15 cellular contexts compared by ENCODE assay signal in the genomic region with DNA sequence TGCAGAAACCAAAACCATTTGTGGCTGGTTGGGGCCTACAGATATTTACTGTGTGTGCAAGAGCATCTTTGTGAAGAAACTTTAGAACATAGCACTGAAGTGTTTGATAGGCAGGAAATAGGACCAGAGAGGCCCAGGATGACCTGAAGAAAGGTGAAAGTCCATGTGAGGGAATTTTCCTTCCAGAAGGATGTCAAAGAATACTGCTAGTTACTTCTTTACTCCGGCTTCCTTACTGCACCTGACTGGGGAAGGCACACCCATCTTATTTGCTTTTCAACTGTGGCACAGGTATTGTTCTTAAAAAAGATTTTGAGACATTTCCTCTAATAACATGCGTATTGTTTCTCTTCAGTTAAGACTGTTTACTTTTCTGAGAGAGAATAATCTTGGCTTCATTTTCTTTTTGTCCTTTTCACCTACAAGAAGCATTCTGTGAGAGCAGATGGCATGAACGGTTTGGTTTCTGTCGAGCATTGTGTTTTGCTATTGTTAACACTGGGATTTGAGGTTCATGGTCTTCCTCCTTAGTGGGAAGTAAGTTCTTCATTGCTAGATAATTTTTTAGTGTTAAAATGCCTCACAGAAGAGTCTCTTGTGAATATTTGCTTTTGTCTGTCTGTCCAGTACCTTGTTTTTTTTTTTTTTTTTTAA.
A peak's percentile ranks its signal among the peaks of the same experiment; 100 is the strongest.
DNase-seq lines count a peak whose midpoint lies in the region; ATAC-seq and TF ChIP-seq lines count a peak whose summit lies in the region.
"Had no signal": no experiment of that assay in that cellular context is flagged by ENCODE, and none has a peak within 500 bp of the region (broad histone marks: within the 10 kb centered on the region; RNA-seq: fewer than 3 reads in every experiment).

No MANE protein-coding gene starts in this region.

- H3K9me3 Mint-ChIP-seq in CD14-positive monocyte: no peaks in the 10 kb centered on the region
- no peaks in the 10 kb centered on the region for H3K9me3 Mint-ChIP-seq in CD4-positive, alpha-beta memory T cell
- H3K9me3 Mint-ChIP-seq in dendritic cell treated with granulocyte-macrophage colony-stimulating factor and Interleukin-4, amounts not matched to agents 40 ng/mL and 50 ng/mL, for 4 days: no peaks in the 10 kb centered on the region
- H3K9me3 Mint-ChIP-seq: CD4-positive, alpha-beta T cell; H9 had no signal

- H3K27ac Mint-ChIP-seq in CD14-positive monocyte: peak overlapping the region in 5 of 7 donors; percentile 48 to 80 (median 71)
- H3K27ac Mint-ChIP-seq in CD4-positive, alpha-beta memory T cell: peak overlapping the region in 5 of 7 donors; percentile 14 to 71 (median 67)
- H3K27ac Mint-ChIP-seq in dendritic cell treated with granulocyte-macrophage colony-stimulating factor and Interleukin-4, amounts not matched to agents 40 ng/mL and 50 ng/mL, for 4 days: peak overlapping the region; percentile 64
- H3K27ac Mint-ChIP-seq: B cell; CD4-positive, alpha-beta T cell; H9 had no signal

- peaks cover 56% of the 10 kb centered on the region for H3K4me1 Mint-ChIP-seq in CD14-positive monocyte
- peaks cover 56 to 88% (median 71%) of the 10 kb centered on the region in 4 donors for H3K4me1 Mint-ChIP-seq in CD4-positive, alpha-beta memory T cell
- H3K4me1 Mint-ChIP-seq in dendritic cell treated with granulocyte-macrophage colony-stimulating factor and Interleukin-4, amounts not matched to agents 40 ng/mL and 50 ng/mL, for 4 days (ENCODE audit: low read depth): peaks cover 71% of the 10 kb centered on the region

- peaks cover 10 to 26% of the 10 kb centered on the region in 2 donors for H3K36me3 Mint-ChIP-seq in CD14-positive monocyte
- H3K36me3 Mint-ChIP-seq in CD4-positive, alpha-beta memory T cell: peaks cover 0 to 8% of the 10 kb centered on the region in 2 donors
- H3K36me3 Mint-ChIP-seq in dendritic cell treated with granulocyte-macrophage colony-stimulating factor and Interleukin-4, amounts not matched to agents 40 ng/mL and 50 ng/mL, for 4 days (ENCODE audit: low read depth): peaks cover 30% of the 10 kb centered on the region

- H3K4me3 ChIP-seq in CD4-positive, alpha-beta memory T cell (ENCODE audit: low read length in 2 of 2): no peak overlapping the region
- no peak overlapping the region for H3K4me3 ChIP-seq in parathyroid adenoma (ENCODE audit: low read depth, low read length)

- no peaks in the 10 kb centered on the region for H3K27me3 Mint-ChIP-seq in CD14-positive monocyte (ENCODE audit: low read depth in 3 of 3)
- H3K27me3 Mint-ChIP-seq in CD4-positive, alpha-beta memory T cell: no peaks in the 10 kb centered on the region
- no peaks in the 10 kb centered on the region for H3K27me3 Mint-ChIP-seq in dendritic cell treated with granulocyte-macrophage colony-stimulating factor and Interleukin-4, amounts not matched to agents 40 ng/mL and 50 ng/mL, for 4 days
- H3K27me3 Mint-ChIP-seq: B cell; CD4-positive, alpha-beta T cell had no signal

- no peak for DNase-seq in CD14-positive monocyte (ENCODE audit: low spot score)
- no peak for DNase-seq in CD4-positive, alpha-beta memory T cell
- DNase-seq in foreskin melanocyte: no peak
- DNase-seq in activated naive CD4-positive, alpha-beta T cell (lab: John Stamatoyannopoulos, UW): no peak
- DNase-seq: CD4-positive, alpha-beta T cell; H9; IMR-90; Karpas-422; MM.1S; NCI-H2107; NK-92 treated with Interleukin-12 subunit alpha and Interleukin-12 subunit beta, amount 100 ng/mL, for 24 hours had no signal

- H3K36me3 ChIP-seq in CD4-positive, alpha-beta memory T cell (ENCODE audit: insufficient read depth, low read length): no peaks in the 10 kb centered on the region
- no peaks in the 10 kb centered on the region for H3K36me3 ChIP-seq in parathyroid adenoma (ENCODE audit: control insufficient read depth, insufficient read depth, low read length)

- H3K4me1 ChIP-seq in CD4-positive, alpha-beta memory T cell (ENCODE audit: insufficient read depth, low read length): peaks cover 39% of the 10 kb centered on the region
- H3K4me1 ChIP-seq in parathyroid adenoma: peaks cover 67% of the 10 kb centered on the region

- TF ChIP-seq CTCF in CD14-positive monocyte (IDR thresholded peaks at IDR 0.05) (no peak), parathyroid adenoma (IDR thresholded peaks at IDR 0.05) (no peak)

- no peaks in the 10 kb centered on the region for H3K27me3 ChIP-seq in CD4-positive, alpha-beta memory T cell (ENCODE audit: insufficient read depth, low read length)
- H3K27me3 ChIP-seq in parathyroid adenoma (ENCODE audit: control insufficient read depth, insufficient read depth, low read length): no peaks in the 10 kb centered on the region

- no peaks in the 10 kb centered on the region for H3K9me3 ChIP-seq in CD4-positive, alpha-beta memory T cell (ENCODE audit: control insufficient read depth in 1 of 2, low read length in 2 of 2)
- no peaks in the 10 kb centered on the region for H3K9me3 ChIP-seq in parathyroid adenoma (ENCODE audit: control insufficient read depth, low read length)

- intact Hi-C loops in CD14-positive monocyte (cut with micrococcal nuclease): loop anchor here in 1 of 2 donors (5.0 kb wide), 1 partner anchor 73 kb away; the partner anchor contains the start of gene SLCO3A1
- intact Hi-C loops in CD4-positive, alpha-beta memory T cell (cut with micrococcal nuclease): no loop called here
- intact Hi-C loops in dendritic cell treated with granulocyte-macrophage colony-stimulating factor and Interleukin-4, amounts not matched to agents 40 ng/mL and 50 ng/mL, for 4 days (cut with micrococcal nuclease): loop anchor here (5.0 kb wide), 2 partner anchors 33 to 68 kb away; no protein-coding TSS in a partner anchor

- no peak overlapping the region for H3K27ac ChIP-seq in CD4-positive, alpha-beta memory T cell (ENCODE audit: low read depth, low read length)
- H3K27ac ChIP-seq in parathyroid adenoma: peak overlapping the region; percentile 96

- no peak overlapping the region for H3K4me2 ChIP-seq in parathyroid adenoma (ENCODE audit: low read length)

- no peak for ATAC-seq in HG02571 (IDR thresholded peaks at IDR 0.05; ENCODE audit: unreplicated experiment)

- CTCF ChIA-PET in CD4-positive, alpha-beta memory T cell (lab: Charles Lee; ENCODE audit: partially characterized antibody): interaction anchor here (0.9 kb wide), 1 partner anchor 17 kb away, joined by 4 read pairs; no protein-coding TSS in a partner anchor

- peak overlapping the region; percentile 38 for H2AFZ ChIP-seq in parathyroid adenoma

- no peak overlapping the region for H3K4me3 Mint-ChIP-seq in CD14-positive monocyte
- peak overlapping the region in 1 of 8 donors; percentile 5 for H3K4me3 Mint-ChIP-seq in CD4-positive, alpha-beta memory T cell
- no peak overlapping the region for H3K4me3 Mint-ChIP-seq in dendritic cell treated with granulocyte-macrophage colony-stimulating factor and Interleukin-4, amounts not matched to agents 40 ng/mL and 50 ng/mL, for 4 days
- H3K4me3 Mint-ChIP-seq: B cell; CD4-positive, alpha-beta T cell; H9 had no signal

- no peak overlapping the region for H3K9ac ChIP-seq in parathyroid adenoma

- POLR2A ChIA-PET in CD4-positive, alpha-beta memory T cell (lab: Charles Lee; ENCODE audit: partially characterized antibody): no interaction called here

- peaks cover 11% of the 10 kb centered on the region for H3K79me2 ChIP-seq in parathyroid adenoma
